Comparison of ENCODE assay signal across 16 cellular contexts in the genomic region with DNA sequence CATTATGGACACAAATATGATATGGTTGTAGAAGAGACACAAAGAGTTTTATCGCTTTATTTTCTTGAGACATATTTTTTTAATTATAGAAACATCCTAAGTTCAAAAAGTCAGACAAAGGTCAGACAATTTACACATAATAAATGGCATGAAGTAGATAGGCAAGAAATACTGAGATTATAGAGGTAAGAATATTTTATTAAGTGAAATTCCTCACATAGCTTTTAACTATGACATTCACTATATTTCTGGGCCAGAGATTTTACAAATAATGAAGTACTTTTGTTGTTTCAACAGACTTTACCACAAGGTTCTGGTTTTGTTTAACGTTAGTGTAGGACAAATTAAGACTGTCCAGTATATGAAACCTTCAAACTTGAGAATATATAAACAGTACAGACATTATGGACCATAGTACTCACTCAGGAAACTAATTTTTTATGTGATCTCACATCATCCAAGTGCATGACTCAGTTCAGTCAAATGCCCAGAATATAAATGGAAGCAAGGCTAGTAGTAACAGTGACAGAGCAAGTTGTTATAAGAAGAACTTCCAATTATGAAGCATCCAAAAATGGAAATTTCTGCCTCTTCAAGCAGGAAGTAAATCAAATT.
"Had no signal": no experiment of that assay in that cellular context is flagged by ENCODE, and none has a peak within 500 bp of the region (broad histone marks: within the 10 kb centered on the region; RNA-seq: fewer than 3 reads in every experiment).

No MANE protein-coding gene starts in this region.

- H3K27ac ChIP-seq: psoas muscle, right lobe of liver, transverse colon had no signal

- H3K4me1 ChIP-seq: psoas muscle, right lobe of liver, spleen had no signal

- H3K9me3 ChIP-seq: psoas muscle, right lobe of liver, spleen, transverse colon had no signal

- H3K4me3 ChIP-seq: psoas muscle, right lobe of liver, transverse colon had no signal

- ATAC-seq: activated naive CD4-positive, alpha-beta T cell treated with anti-CD3 and anti-CD28 coated beads, Interleukin-2, amount 50 U/mL, for 72 hours; activated T-cell treated with anti-CD3 and anti-CD28 coated beads, Interleukin-2, amount 50 U/mL, for 4 hours; psoas muscle; right lobe of liver; stimulated activated naive B cell treated with anti-CD40 and anti-IgM and Interleukin-4, amounts not matched to agents 10 μg/mL and 1 μg/mL and 100 μg/mL, for 72 hours had no signal

- DNase-seq: activated CD4-positive, alpha-beta T cell treated with anti-CD3 and anti-CD28 coated beads, Interleukin-2, amount 50 U/mL, for 48 hours; activated CD4-positive, CD25-positive, alpha-beta regulatory T cell treated with anti-CD3 and anti-CD28 coated beads, Interleukin-2, amount 50 U/mL, for 72 hours; activated effector memory CD4-positive, alpha-beta T cell treated with anti-CD3 and anti-CD28 coated beads, Interleukin-2, amount 50 U/mL, for 16 hours; activated T-cell treated with anti-CD3 and anti-CD28 coated beads, Interleukin-2, amount 50 U/mL, for 4 hours; glutamatergic neuron; immature natural killer cell; mammary epithelial cell; nephron progenitor cell; psoas muscle; right lobe of liver; spleen; stimulated activated CD4-positive, alpha-beta T cell treated with anti-CD3 and anti-CD28 coated beads, Interleukin-2, amount 100 ng/mL, for 24 hours; stimulated activated naive B cell treated with anti-CD40 and anti-IgM and Interleukin-4, amounts not matched to agents 10 μg/mL and 1 μg/mL and 100 μg/mL, for 72 hours; SW 1271; transverse colon had no signal

- H3K27me3 ChIP-seq: right lobe of liver, spleen, transverse colon had no signal

- H3K36me3 ChIP-seq: right lobe of liver, spleen, transverse colon had no signal
